ENCODE assay signal across 24 cellular contexts in genomic region chr20:24756292-24757025, GRCh38.
DNase-seq lines count a peak whose midpoint lies in the region; ATAC-seq, FAIRE-seq and TF ChIP-seq lines count a peak whose summit lies in the region.
"Had no signal": no experiment of that assay in that cellular context is flagged by ENCODE, and none has a peak within 500 bp of the region (broad histone marks: within the 10 kb centered on the region; RNA-seq: fewer than 3 reads in every experiment).

No MANE protein-coding gene starts in this region.

- POLR2A ChIA-PET in Caco-2 (lab: Charles Lee), result no interaction called here

- H3K27ac Mint-ChIP-seq in Caco-2 (ENCODE audit: unreplicated experiment), result peak overlapping the region; percentile 75
- H3K27ac Mint-ChIP-seq: activated naive CD4-positive, alpha-beta T cell treated with anti-CD3 and anti-CD28 coated beads, Interleukin-2, amount 50 U/mL, for 24 hours; activated T-helper 17 cell treated with anti-CD3 and anti-CD28 coated beads, Interleukin-2, amount 50 U/mL, for 72 hours had no signal

- H3K27ac ChIP-seq in spleen, result no peak overlapping the region
- H3K27ac ChIP-seq in effector memory CD4-positive, alpha-beta T cell (ENCODE audit: insufficient read depth, low read length, poor library complexity, severe bottlenecking), result no peak overlapping the region
- H3K27ac ChIP-seq: breast epithelium, SK-N-MC, tibial nerve had no signal

- H3K4me3 ChIP-seq in Caco-2 (ENCODE audit: low read depth, low read length) (no peak overlapping the region), spleen (no peak overlapping the region)
- no peak overlapping the region for H3K4me3 ChIP-seq in effector memory CD4-positive, alpha-beta T cell (ENCODE audit: insufficient read depth, low read depth, low read length, poor library complexity, severe bottlenecking)
- H3K4me3 ChIP-seq: breast epithelium, right lobe of liver, SK-N-MC, tibial nerve had no signal

- H3K36me3 ChIP-seq in Caco-2 (ENCODE audit: control insufficient read depth, insufficient read depth, low read length), result no peaks in the 10 kb centered on the region
- no peaks in the 10 kb centered on the region for H3K36me3 ChIP-seq in spleen
- no peaks in the 10 kb centered on the region for H3K36me3 ChIP-seq in effector memory CD4-positive, alpha-beta T cell (ENCODE audit: control insufficient read depth, insufficient read depth, low read length)
- H3K36me3 ChIP-seq: breast epithelium, right lobe of liver, tibial nerve had no signal

- H3K4me1 Mint-ChIP-seq in Caco-2 (ENCODE audit: low read depth, unreplicated experiment), result peaks cover 27% of the 10 kb centered on the region
- H3K4me1 Mint-ChIP-seq: activated naive CD4-positive, alpha-beta T cell treated with anti-CD3 and anti-CD28 coated beads, Interleukin-2, amount 50 U/mL, for 24 hours; activated T-helper 17 cell treated with anti-CD3 and anti-CD28 coated beads, Interleukin-2, amount 50 U/mL, for 72 hours had no signal

- no peak for TF ChIP-seq CTCF in Caco-2 (IDR thresholded peaks at IDR 0.05; ENCODE audit: insufficient read depth in 1 of 2, low read depth in 1 of 2, low read length in 1 of 2, severe bottlenecking in 1 of 2, unreplicated experiment in 1 of 2)
- no peak for TF ChIP-seq CTCF in spleen (IDR thresholded peaks at IDR 0.05 in 8 of 11, conservative IDR thresholded peaks at IDR 0.05 in 3 of 11)

- intact Hi-C loops in Caco-2 (cut with micrococcal nuclease; ENCODE audit: unreplicated experiment), result no loop called here
- intact Hi-C loops in spleen (cut with DNase I; ENCODE audit: low total_unique reads), result no loop called here

- FAIRE-seq in GM12891 (lab: Jason Lieb, UNC), result no peak
- FAIRE-seq: H1 had no signal

- 73 to 85% (median 81%) methylated on average over 12 of the region's 12 CpGs for WGBS in spleen, 5 donors

- BruUV-seq in Caco-2 (replicated peaks; lab: Mats Ljungman, UMichigan), result no TSS peak

- H3K36me3 Mint-ChIP-seq in Caco-2 (ENCODE audit: insufficient read depth, unreplicated experiment), result peaks cover 5% of the 10 kb centered on the region
- H3K36me3 Mint-ChIP-seq: activated naive CD4-positive, alpha-beta T cell treated with anti-CD3 and anti-CD28 coated beads, Interleukin-2, amount 50 U/mL, for 24 hours had no signal

- H3K4me1 ChIP-seq in Caco-2 (peaks cover 25% of the 10 kb centered on the region), spleen (peaks cover 0 to 11% (median 3%) of the 10 kb centered on the region in 6 donors)
- H3K4me1 ChIP-seq in effector memory CD4-positive, alpha-beta T cell (ENCODE audit: control insufficient read depth, insufficient read depth, low read length, poor library complexity, severe bottlenecking), result no peaks in the 10 kb centered on the region
- H3K4me1 ChIP-seq: breast epithelium had no signal

- H3K9me3 ChIP-seq in Caco-2 (peaks cover 6% of the 10 kb centered on the region; the same call in 1 of the 2 replicates), spleen (peaks cover 0 to 10% (median 2%) of the 10 kb centered on the region in 8 donors)
- no peaks in the 10 kb centered on the region for H3K9me3 ChIP-seq in effector memory CD4-positive, alpha-beta T cell (ENCODE audit: control insufficient read depth, low read length)
- H3K9me3 ChIP-seq: breast epithelium had no signal

- H3K4me3 Mint-ChIP-seq in Caco-2 (ENCODE audit: unreplicated experiment), result no peak overlapping the region
- H3K4me3 Mint-ChIP-seq: activated naive CD4-positive, alpha-beta T cell treated with anti-CD3 and anti-CD28 coated beads, Interleukin-2, amount 50 U/mL, for 24 hours; activated T-helper 17 cell treated with anti-CD3 and anti-CD28 coated beads, Interleukin-2, amount 50 U/mL, for 72 hours; neural crest cell had no signal

- H3K27me3 ChIP-seq in Caco-2 (replicated peaks; ENCODE audit: control insufficient read depth, insufficient read depth, low read length) (no peaks in the 10 kb centered on the region), spleen (replicated peaks in 1 of 7) (no peaks in the 10 kb centered on the region)
- no peaks in the 10 kb centered on the region for H3K27me3 ChIP-seq in effector memory CD4-positive, alpha-beta T cell (replicated peaks; ENCODE audit: control insufficient read depth, insufficient read depth, low read length, poor library complexity, severe bottlenecking)
- H3K27me3 ChIP-seq: breast epithelium, right lobe of liver, tibial nerve had no signal

- H3K9me3 Mint-ChIP-seq in Caco-2 (ENCODE audit: unreplicated experiment), result peaks cover 14% of the 10 kb centered on the region
- H3K9me3 Mint-ChIP-seq: activated naive CD4-positive, alpha-beta T cell treated with anti-CD3 and anti-CD28 coated beads, Interleukin-2, amount 50 U/mL, for 24 hours; activated T-helper 17 cell treated with anti-CD3 and anti-CD28 coated beads, Interleukin-2, amount 50 U/mL, for 72 hours had no signal

- TF ChIP-seq POLR2A in spleen (IDR thresholded peaks at IDR 0.05) (no peak), GM12891 (IDR thresholded peaks at IDR 0.05; ENCODE audit: low read depth, low read length) (no peak)

- DNase-seq in Caco-2, result no peak
- DNase-seq in SK-MEL-5 (ENCODE audit: low read depth, low spot score), result peak; percentile 26
- DNase-seq in left lobe of liver (ENCODE audit: low spot score), result peak; percentile 23
- DNase-seq in spleen, result peak; percentile 31
- DNase-seq in GM12891 (ENCODE audit: insufficient read length, low spot score), result no peak
- DNase-seq in effector memory CD4-positive, alpha-beta T cell, result no peak
- DNase-seq in nucleus accumbens (lab: John Stamatoyannopoulos, UW), result no peak
- DNase-seq: activated CD4-positive, alpha-beta T cell treated with anti-CD3 and anti-CD28 coated beads, Interleukin-2, amount 50 U/mL, for 48 hours; amygdala; C1 segment of cervical spinal cord; COR-L47; hypothalamus; NCI-H1092; NCI-H1694; RPMI8226; stimulated activated CD4-positive, alpha-beta T cell treated with anti-CD3 and anti-CD28 coated beads, Interleukin-4, amount 100 ng/mL, for 1 hour had no signal

- ATAC-seq in left lobe of liver, result no peak
- ATAC-seq: activated T-helper 17 cell treated with anti-CD3 and anti-CD28 coated beads, Interleukin-2, amount 50 U/mL, for 72 hours had no signal

- CTCF ChIA-PET in Caco-2 (lab: Charles Lee), result no interaction called here

- in situ Hi-C loops in SK-MEL-5 (cut with HindIII; ENCODE audit: low pct_unique_long_range_greater_than_20kb, low sequenced_read_pairs), result no loop called here

- no peaks in the 10 kb centered on the region for H3K27me3 Mint-ChIP-seq in Caco-2 (ENCODE audit: insufficient read depth, unreplicated experiment)

TF ChIP-seq in GM12891, 5 proteins besides CTCF, POLR2A, EP300 and RAD21:
- TF ChIP-seq PAX5 (IDR thresholded peaks at IDR 0.05; ENCODE audit: insufficient read depth, low read length, severe bottlenecking) (no peak), SPI1 (IDR thresholded peaks at IDR 0.05; ENCODE audit: low read depth, low read length) (no peak), POLR2AphosphoS5 (IDR thresholded peaks at IDR 0.05; ENCODE audit: low read depth, low read length) (no peak), POU2F2 (IDR thresholded peaks at IDR 0.05; ENCODE audit: low read depth, low read length) (no peak), TAF1 (IDR thresholded peaks at IDR 0.05; ENCODE audit: low read depth, low read length) (no peak)

Comparison
In these comparisons a context has a peak if more than half of its experiments do, and no peak if none do; other contexts are left out.
1. DNase-seq: peak in SK-MEL-5 (single experiment), left lobe of liver (single experiment) and spleen (single experiment); none in Caco-2 (0 of 2), GM12891 (single experiment), effector memory CD4-positive, alpha-beta T cell (0 of 3) and nucleus accumbens (0 of 56).